In the genomic region with DNA sequence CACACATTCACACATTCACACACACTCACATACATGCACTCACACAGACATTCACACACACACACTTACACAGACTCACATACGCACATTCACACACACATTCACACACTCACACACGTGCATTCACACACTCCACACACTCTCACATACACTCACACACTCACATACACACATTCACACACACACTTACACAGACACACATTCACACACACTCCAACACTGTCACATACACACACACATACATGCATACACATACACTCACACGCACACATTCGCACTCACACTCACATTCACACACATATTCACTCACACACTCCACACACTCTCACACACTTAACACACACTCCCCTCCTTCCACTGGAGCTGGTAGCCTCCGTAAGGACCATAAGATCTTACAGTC, we compare ENCODE assay signal across 20 cellular contexts. TPM values are rescaled to one million over a fixed set of nuclear protein-coding genes. Genes with fewer than 3 reads are reported as not detected.
DNase-seq lines count a peak whose midpoint lies in the region; ATAC-seq, FAIRE-seq and TF ChIP-seq lines count a peak whose summit lies in the region.
"Had no signal": no experiment of that assay in that cellular context is flagged by ENCODE, and none has a peak within 500 bp of the region (broad histone marks: within the 10 kb centered on the region; RNA-seq: fewer than 3 reads in every experiment).

No MANE protein-coding gene starts in this region.

- H3K4me1 ChIP-seq in SK-N-SH (ENCODE audit: control insufficient read depth in 1 of 2, insufficient read depth in 2 of 2, low read depth in 1 of 2, low read length in 1 of 2), result peaks cover 19 to 31% of the 10 kb centered on the region in 2 experiments; a peak in 3 of 4 replicates
- peaks cover 37% of the 10 kb centered on the region for H3K4me1 ChIP-seq in fibroblast of lung (ENCODE audit: control insufficient read depth, extremely low read depth, insufficient read depth, low read length)
- H3K4me1 ChIP-seq in psoas muscle, result peaks cover 16% of the 10 kb centered on the region
- H3K4me1 ChIP-seq in small intestine (ENCODE audit: control insufficient read depth in 2 of 2, insufficient read depth in 1 of 2, low read depth in 1 of 2, low read length in 1 of 2), result no peaks in the 10 kb centered on the region
- H3K4me1 ChIP-seq: Caco-2, HAP-1 had no signal

- H3K4me3 ChIP-seq in SK-N-SH (ENCODE audit: low read depth in 2 of 2, low read length in 1 of 2) (peak overlapping the region; percentile 1 to 49; a peak in 3 of 4 replicates), fibroblast of lung (replicated peaks in 1 of 4; ENCODE audit: control extremely low read depth in 1 of 4, insufficient read depth in 1 of 4, low read depth in 3 of 4, low read length in 4 of 4) (peak overlapping the region in 3 of 4 experiments; percentile 21 to 31 (median 30)), psoas muscle (no peak overlapping the region), small intestine (ENCODE audit: low read depth in 1 of 2, low read length in 2 of 2) (no peak overlapping the region)
- H3K4me3 ChIP-seq: HAP-1 had no signal

- no peaks in the 10 kb centered on the region for H3K36me3 ChIP-seq in SK-N-SH (replicated peaks in 1 of 2; ENCODE audit: control insufficient read depth in 1 of 2, insufficient read depth in 2 of 2, low read length in 1 of 2)
- H3K36me3 ChIP-seq in fibroblast of lung (ENCODE audit: control insufficient read depth, insufficient read depth, low read length), result no peaks in the 10 kb centered on the region
- no peaks in the 10 kb centered on the region for H3K36me3 ChIP-seq in psoas muscle (ENCODE audit: insufficient read depth in 1 of 2, low read depth in 1 of 2)
- H3K36me3 ChIP-seq in small intestine (ENCODE audit: control insufficient read depth in 2 of 2, insufficient read depth in 2 of 2, low read length in 2 of 2), result no peaks in the 10 kb centered on the region
- H3K36me3 ChIP-seq: HAP-1 had no signal

- no peak for TF ChIP-seq RAD21 in SK-N-SH (IDR thresholded peaks at IDR 0.05; ENCODE audit: low read length)

- CTCF ChIA-PET in SK-N-SH (lab: Yijun Ruan, JAX), result interaction anchor here (1.5 to 4.0 kb wide), 3 partner anchors 12 to 88 kb away, joined by 5 to 15 read pairs (median 6); no protein-coding TSS in a partner anchor

- H3K9me3 ChIP-seq in SK-N-SH (no peaks in the 10 kb centered on the region), fibroblast of lung (ENCODE audit: control insufficient read depth, insufficient read depth, low read depth, low read length) (no peaks in the 10 kb centered on the region), psoas muscle (no peaks in the 10 kb centered on the region), small intestine (ENCODE audit: control insufficient read depth, low read depth) (no peaks in the 10 kb centered on the region)
- H3K9me3 ChIP-seq: Caco-2, HAP-1 had no signal

- ATAC-seq in psoas muscle (peak in 3 of 4 donors; percentile 21 to 25 (median 23)), HG03045 (IDR thresholded peaks at IDR 0.05; ENCODE audit: unreplicated experiment) (no peak)
- ATAC-seq: activated naive CD4-positive, alpha-beta T cell treated with anti-CD3 and anti-CD28 coated beads, Interleukin-2, amount 50 U/mL, for 72 hours; left colon had no signal

- TF ChIP-seq CTCF in SK-N-SH (IDR thresholded peaks at IDR 0.05) (no peak), fibroblast of lung (conservative IDR thresholded peaks at IDR 0.05 in 1 of 2, IDR thresholded peaks at IDR 0.05 in 1 of 2; ENCODE audit: low read depth in 1 of 2, low read length in 2 of 2) (no peak), psoas muscle (IDR thresholded peaks at IDR 0.05) (no peak)

- no peaks in the 10 kb centered on the region for H3K9me2 ChIP-seq in SK-N-SH

- H3K4me2 ChIP-seq in SK-N-SH, result peak overlapping the region; percentile 81
- H3K4me2 ChIP-seq in fibroblast of lung (ENCODE audit: extremely low read depth, insufficient read depth, low read length), result peak overlapping the region; percentile 87

- no peak for TF ChIP-seq POLR2A in GM12891 (IDR thresholded peaks at IDR 0.05; ENCODE audit: low read depth, low read length)

- no peak overlapping the region for H2AFZ ChIP-seq in SK-N-SH (ENCODE audit: low read depth)
- peak overlapping the region; percentile 29 for H2AFZ ChIP-seq in fibroblast of lung (ENCODE audit: low read length)

- no peaks in the 10 kb centered on the region for H3F3A ChIP-seq in SK-N-SH (replicated peaks; ENCODE audit: insufficient read depth)

- H4K20me1 ChIP-seq in SK-N-SH (ENCODE audit: insufficient read depth), result no peaks in the 10 kb centered on the region
- no peaks in the 10 kb centered on the region for H4K20me1 ChIP-seq in fibroblast of lung (ENCODE audit: control insufficient read depth, extremely low read depth, insufficient read depth, low read length)

- TF ChIP-seq EP300 in SK-N-SH (IDR thresholded peaks at IDR 0.05; ENCODE audit: borderline replicate concordance in 1 of 2, low read depth in 1 of 2, low read length in 1 of 2), result no peak

- peak; percentile 85 for FAIRE-seq in GM12891 (lab: Jason Lieb, UNC)
- no peak for FAIRE-seq in small intestine (lab: Jason Lieb, UNC)

- no peak for DNase-seq in GM12891 (ENCODE audit: insufficient read length, low spot score)
- DNase-seq in SK-N-SH, result no peak
- DNase-seq in fibroblast of lung (ENCODE audit: low read depth in 2 of 2), result peak in 1 of 2 donors; percentile 33
- DNase-seq in psoas muscle, result no peak
- DNase-seq in SIG-M5 treated with dmso at 0.1 percent for 504 hours (lab: John Stamatoyannopoulos, UW; ENCODE audit: unreplicated experiment), result no peak
- no peak for DNase-seq in SHP77 treated with DMSO at 0.1 percent for 48 hours (lab: John Stamatoyannopoulos, UW)
- DNase-seq in small intestine, result no peak
- DNase-seq: AML-193; Caco-2; cortex of kidney; foreskin melanocyte; midbrain; NCI-H187; stimulated activated CD4-positive, alpha-beta T cell treated with anti-CD3 and anti-CD28 coated beads, Interleukin-15, amount 100 ng/mL, for 24 hours had no signal

- WGBS in SK-N-SH (ENCODE audit: low lambda C conversion rate), result 74% methylated on average over 5 of the region's 5 CpGs
- 79 to 86% (median 82%) methylated on average over 5 of the region's 5 CpGs for WGBS in psoas muscle, 3 donors
- WGBS in small intestine, 3 donors, result 84 to 88% (median 84%) methylated on average over 5 of the region's 5 CpGs

- H3K79me2 ChIP-seq in SK-N-SH (ENCODE audit: insufficient read depth), result no peaks in the 10 kb centered on the region
- H3K79me2 ChIP-seq in fibroblast of lung (ENCODE audit: control insufficient read depth, insufficient read depth, low read length), result no peaks in the 10 kb centered on the region

- intact Hi-C loops in psoas muscle (cut with DNase I), result no loop called here

- H3K27me3 ChIP-seq in SK-N-SH (ENCODE audit: insufficient read depth), result no peaks in the 10 kb centered on the region
- H3K27me3 ChIP-seq in fibroblast of lung (ENCODE audit: control insufficient read depth, insufficient read depth, low read length), result no peaks in the 10 kb centered on the region
- no peaks in the 10 kb centered on the region for H3K27me3 ChIP-seq in psoas muscle (ENCODE audit: insufficient read depth in 3 of 3, low read length in 2 of 3)
- H3K27me3 ChIP-seq in small intestine (ENCODE audit: control insufficient read depth in 2 of 2, insufficient read depth in 2 of 2, low read length in 2 of 2), result no peaks in the 10 kb centered on the region

- H3K9ac ChIP-seq in SK-N-SH (peak overlapping the region; percentile 41; the same call in 1 of the 2 replicates), fibroblast of lung (ENCODE audit: insufficient read depth, low read length) (no peak overlapping the region)

- H3K27ac ChIP-seq in SK-N-SH (ENCODE audit: low read depth in 2 of 2, low read length in 1 of 2) (peak overlapping the region; percentile 2 to 67; a peak in 2 of 4 replicates), fibroblast of lung (ENCODE audit: insufficient read depth, low read length) (peak overlapping the region; percentile 52), psoas muscle (peak overlapping the region; percentile 46), small intestine (ENCODE audit: low read depth in 1 of 2, low read length in 1 of 2) (no peak overlapping the region)
- H3K27ac ChIP-seq: HL-60 had no signal

- POLR2A ChIA-PET in SK-N-SH (lab: Yijun Ruan, JAX), result no interaction called here

TF ChIP-seq in GM12891, 5 proteins besides CTCF, POLR2A, EP300 and RAD21 (continues in another document):
- TF ChIP-seq PAX5 (IDR thresholded peaks at IDR 0.05; ENCODE audit: insufficient read depth, low read length, severe bottlenecking), result no peak
- no peak for TF ChIP-seq SPI1 (IDR thresholded peaks at IDR 0.05; ENCODE audit: low read depth, low read length)
- no peak for TF ChIP-seq POU2F2 (IDR thresholded peaks at IDR 0.05; ENCODE audit: low read depth, low read length)
- TF ChIP-seq TAF1 (IDR thresholded peaks at IDR 0.05; ENCODE audit: low read depth, low read length), result no peak

TF ChIP-seq in SK-N-SH, 30 proteins besides CTCF, POLR2A, EP300 and RAD21 (continues in another document):
- TF ChIP-seq CHD2 (IDR thresholded peaks at IDR 0.05; ENCODE audit: low read length, partially characterized antibody), result no peak
- no peak for TF ChIP-seq TCF12 (IDR thresholded peaks at IDR 0.05)
- TF ChIP-seq GATA2 (CRISPR knock-in tag; IDR thresholded peaks at IDR 0.05), result no peak
- no peak for TF ChIP-seq TEAD4 (IDR thresholded peaks at IDR 0.05; ENCODE audit: borderline replicate concordance, insufficient read depth)
- no peak for TF ChIP-seq YY1 (IDR thresholded peaks at IDR 0.05; ENCODE audit: low read depth)
- TF ChIP-seq RXRA (IDR thresholded peaks at IDR 0.05; ENCODE audit: borderline replicate concordance, low read depth), result no peak

RNA-seq across cellular contexts. Expression of gene CAMK2A, which starts 26.2 kb away (rescaled TPM):
- 0.06 TPM for polyA plus RNA-seq in GM12891 (2012; ENCODE audit: low read depth, missing spikeins)
- polyA plus RNA-seq in SK-N-SH (2012; rRNA removed) (0.05 and 0.10 TPM in 2 replicates), fibroblast of lung (1.5 and 3.1 TPM in 2 replicates), psoas muscle (10 to 100 TPM in 2 of 3 donors, 1 to 10 TPM in 1; 8.1 to 49.6 (median 19.4) TPM), small intestine (under 1 TPM in 1 of 3 donors, not detected in 2; 0.52 TPM)
- polyA plus RNA-seq in SK-N-SH (2012; cell fraction: cytosol; rRNA removed), result 0.01 and 0.03 TPM in 2 replicates
- polyA plus RNA-seq in SK-N-SH (2012; cell fraction: nucleus; rRNA removed), result 0.05 and 0.20 TPM in 2 replicates
- total RNA-seq in fibroblast of lung (0.77 and 2.1 TPM in 2 replicates), psoas muscle (100 to 1,000 TPM in 1 of 4 donors, 10 to 100 TPM in 3; 41.7 to 118 (median 48.1) TPM)
- polyA plus RNA-seq in fibroblast of lung (2012), result 1.8 and 4.1 TPM in 2 replicates
- polyA minus RNA-seq in fibroblast of lung (ENCODE audit: low replicate concordance), result 1.3 and 2.5 TPM in 2 replicates
- total RNA-seq: activated naive CD4-positive, alpha-beta T cell treated with anti-CD3 and anti-CD28 coated beads, Interleukin-2, amount 50 U/mL, for 72 hours; activated T-helper 1 cell treated with anti-CD3 and anti-CD28 coated beads, Interleukin-12 subunit alpha, Interleukin-12 subunit beta, Interleukin-2, Interleukin-4 antibody, amounts not matched to agents 30 ng/mL and 10 ng/mL and 1 ng/mL, durations not matched to agents 14 hours and 24 hours and 36 hours; Caco-2 had no signal

RNA-seq across cellular contexts. Expression of gene ARSI, which starts 39.4 kb away (rescaled TPM):
- not detected for polyA plus RNA-seq in GM12891 (2012; ENCODE audit: low read depth, missing spikeins)
- polyA plus RNA-seq in SK-N-SH (2012; rRNA removed) (0.03 and 0.20 TPM in 2 replicates), fibroblast of lung (3.3 and 12.5 TPM in 2 replicates), psoas muscle (not detected), small intestine (under 1 TPM in 1 of 3 donors, not detected in 2; 0.40 TPM)
- 0.01 and 0.04 TPM in 2 replicates for polyA plus RNA-seq in SK-N-SH (2012; cell fraction: cytosol; rRNA removed)
- 0.04 and 0.16 TPM in 2 replicates for polyA plus RNA-seq in SK-N-SH (2012; cell fraction: nucleus; rRNA removed)
- total RNA-seq in fibroblast of lung (5.9 and 8.5 TPM in 2 replicates), psoas muscle (under 1 TPM in 2 of 4 donors, not detected in 2; 0.15 to 0.45 TPM)
- 6.5 and 18.6 TPM in 2 replicates for polyA plus RNA-seq in fibroblast of lung (2012)
- polyA minus RNA-seq in fibroblast of lung (ENCODE audit: low replicate concordance), result 16.3 and 29.0 TPM in 2 replicates
- total RNA-seq: activated naive CD4-positive, alpha-beta T cell treated with anti-CD3 and anti-CD28 coated beads, Interleukin-2, amount 50 U/mL, for 72 hours; activated T-helper 1 cell treated with anti-CD3 and anti-CD28 coated beads, Interleukin-12 subunit alpha, Interleukin-12 subunit beta, Interleukin-2, Interleukin-4 antibody, amounts not matched to agents 30 ng/mL and 10 ng/mL and 1 ng/mL, durations not matched to agents 14 hours and 24 hours and 36 hours had no signal

Comparison
In these comparisons a context has a peak if more than half of its experiments do, and no peak if none do; other contexts are left out.
1. H3K27ac ChIP-seq: peak in SK-N-SH (2 of 2), fibroblast of lung (single experiment) and psoas muscle (single experiment); none in small intestine (0 of 2).
2. H3K4me3 ChIP-seq: peak in SK-N-SH (2 of 2) and fibroblast of lung (3 of 4); none in psoas muscle (single experiment) and small intestine (0 of 2).